10 cellular contexts compared by ENCODE assay signal in genomic region chr17:43118679-43119615, GRCh38.
"Had no signal": no experiment of that assay in that cellular context is flagged by ENCODE, and none has a peak within 500 bp of the region (broad histone marks: within the 10 kb centered on the region; RNA-seq: fewer than 3 reads in every experiment).

No MANE protein-coding gene starts in this region.

- H3K4me1 Mint-ChIP-seq: endodermal cell had no signal

- ATAC-seq: activated CD8-positive, alpha-beta T cell treated with anti-CD3 and anti-CD28 coated beads for 36 hours; left ventricle myocardium superior had no signal

- H3K4me3 Mint-ChIP-seq: activated CD8-positive, alpha-beta T cell treated with anti-CD3 and anti-CD28 coated beads for 36 hours; endodermal cell had no signal

- H3K27ac Mint-ChIP-seq: activated CD8-positive, alpha-beta T cell treated with anti-CD3 and anti-CD28 coated beads for 36 hours; activated T-helper 2 cell treated with anti-CD3 and anti-CD28 coated beads, Interferon-gamma antibody, Interleukin-2, Interleukin-4, amounts not matched to agents 10 μg/mL and 5 μg/mL and 100 μg/mL, durations not matched to agents 14 hours and 24 hours and 36 hours had no signal

- DNase-seq: activated CD8-positive, alpha-beta T cell treated with anti-CD3 and anti-CD28 coated beads for 36 hours; activated naive CD4-positive, alpha-beta T cell treated with anti-CD3 and anti-CD28 coated beads, Interleukin-2, amount 50 U/mL, for 16 hours; amniotic stem cell; brain microvascular endothelial cell; endodermal cell; erythroblast; left ventricle myocardium superior; small intestine; T1000 had no signal

- H3K9me3 Mint-ChIP-seq: activated CD8-positive, alpha-beta T cell treated with anti-CD3 and anti-CD28 coated beads for 36 hours; activated T-helper 2 cell treated with anti-CD3 and anti-CD28 coated beads, Interferon-gamma antibody, Interleukin-2, Interleukin-4, amounts not matched to agents 10 μg/mL and 5 μg/mL and 100 μg/mL, durations not matched to agents 14 hours and 24 hours and 36 hours; endodermal cell had no signal

- H3K27me3 Mint-ChIP-seq: activated CD8-positive, alpha-beta T cell treated with anti-CD3 and anti-CD28 coated beads for 36 hours had no signal
